16 cellular contexts compared by ENCODE assay signal in the genomic region with DNA sequence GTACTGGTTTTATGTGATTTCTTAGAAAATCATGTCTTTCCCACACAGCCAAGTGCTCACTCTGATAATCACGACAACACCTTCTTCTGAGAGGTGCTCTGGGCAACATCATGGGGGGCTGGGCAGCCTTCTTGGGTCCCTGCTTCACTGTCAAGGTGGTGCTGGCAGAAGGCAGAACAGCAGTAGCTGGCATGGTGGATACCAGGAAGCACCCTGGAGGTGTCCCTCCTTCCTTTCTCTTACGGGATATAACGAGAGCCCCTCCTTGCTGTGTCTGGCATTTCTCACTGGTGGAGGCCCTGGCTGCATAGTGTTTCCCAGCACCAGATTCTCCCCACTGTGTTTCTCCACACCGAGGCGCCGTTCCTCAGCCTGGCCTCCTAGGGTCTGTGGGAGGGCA.
DNase-seq lines count a peak whose midpoint lies in the region; ATAC-seq and TF ChIP-seq lines count a peak whose summit lies in the region.
"Had no signal": no experiment of that assay in that cellular context is flagged by ENCODE, and none has a peak within 500 bp of the region (broad histone marks: within the 10 kb centered on the region; RNA-seq: fewer than 3 reads in every experiment).

No MANE protein-coding gene starts in this region.

- no peak for TF ChIP-seq CTCF in adrenal gland (IDR thresholded peaks at IDR 0.05)
- no peak for TF ChIP-seq CTCF in GM13977 (IDR thresholded peaks at IDR 0.05; ENCODE audit: extremely low read depth, insufficient read depth, missing control alignments)

- no peak overlapping the region for H3K9ac ChIP-seq in duodenal mucosa (ENCODE audit: low read depth in 1 of 2, low read length in 2 of 2)
- H3K9ac ChIP-seq: GM23248 had no signal

- H3K4me1 ChIP-seq in adrenal gland (replicated peaks in 1 of 2), result peaks cover 46 to 54% of the 10 kb centered on the region in 2 donors
- H3K4me1 ChIP-seq in duodenal mucosa (ENCODE audit: control insufficient read depth in 1 of 2, insufficient read depth in 2 of 2, low read length in 2 of 2), result peaks cover 16 to 23% of the 10 kb centered on the region in 2 donors

- H3K4me3 ChIP-seq in adrenal gland (no peak overlapping the region), duodenal mucosa (ENCODE audit: low read depth in 1 of 2, low read length in 2 of 2) (peak overlapping the region; percentile 45 to 53)
- H3K4me3 ChIP-seq: GM12878, GM23248 had no signal

- 71 to 81% (median 74%) methylated on average over 4 to 6 of the region's 6 CpGs for WGBS in adrenal gland, 4 donors

- DNase-seq in G401 (ENCODE audit: low spot score) (peak; percentile 69), adrenal gland (no peak), GM13977 (ENCODE audit: low spot score) (no peak)
- DNase-seq in activated CD4-positive, alpha-beta T cell treated with anti-CD3 and anti-CD28 coated beads for 48 hours, result no peak
- DNase-seq: AML-193; Caco-2; CD4-positive, alpha-beta T cell; DMS79 treated with DMSO at 0.1 percent for 48 hours; KG1 had no signal

- no peak for TF ChIP-seq POLR2A in adrenal gland (IDR thresholded peaks at IDR 0.05)

- in situ Hi-C loops in G401 (cut with HindIII; ENCODE audit: low sequenced_read_pairs) (no loop called here), GM13977 (cut with MboI; ENCODE audit: low pct_unique_long_range_greater_than_20kb, low sequenced_read_pairs, unreplicated experiment) (no loop called here)

- H3K9me3 ChIP-seq in adrenal gland (replicated peaks in 1 of 3) (no peaks in the 10 kb centered on the region), duodenal mucosa (ENCODE audit: control insufficient read depth in 1 of 2, low read length in 2 of 2) (no peaks in the 10 kb centered on the region)
- H3K9me3 ChIP-seq: Caco-2 had no signal

- ATAC-seq in HG03159 (IDR thresholded peaks at IDR 0.05; ENCODE audit: unreplicated experiment) (no peak), HG02885 (IDR thresholded peaks at IDR 0.05; ENCODE audit: poor library complexity, unreplicated experiment) (no peak)
- ATAC-seq: GM12878, HCT116 had no signal

- H3K27me3 ChIP-seq in adrenal gland (no peaks in the 10 kb centered on the region), duodenal mucosa (ENCODE audit: control insufficient read depth in 1 of 2, insufficient read depth in 2 of 2, low read length in 2 of 2) (no peaks in the 10 kb centered on the region)

- intact Hi-C loops in adrenal gland (cut with DNase I), result no loop called here

- peak overlapping the region in 4 of 5 donors; percentile 65 to 87 (median 77) for H3K27ac ChIP-seq in adrenal gland
- no peak overlapping the region for H3K27ac ChIP-seq in duodenal mucosa (ENCODE audit: low read depth, low read length)
- H3K27ac ChIP-seq: C4-2B, GM23248 had no signal

- H3K36me3 ChIP-seq in adrenal gland (replicated peaks in 1 of 2) (peaks cover 0 to 16% of the 10 kb centered on the region in 2 donors), duodenal mucosa (ENCODE audit: control insufficient read depth in 1 of 2, insufficient read depth in 2 of 2, low read length in 2 of 2) (peaks cover 25 to 47% of the 10 kb centered on the region in 2 donors)

Comparison
In these comparisons a context has a peak if more than half of its experiments do, and no peak if none do; other contexts are left out.
1. H3K4me3 ChIP-seq: peak in duodenal mucosa (2 of 2); none in adrenal gland (0 of 4).